Comparison of ENCODE assay signal across 13 cellular contexts in genomic region chr1:1826356-1827088, GRCh38. TPM values are rescaled to one million over a fixed set of nuclear protein-coding genes. Genes with fewer than 3 reads are reported as not detected.
DNase-seq lines count a peak whose midpoint lies in the region; ATAC-seq, FAIRE-seq and TF ChIP-seq lines count a peak whose summit lies in the region.
"Had no signal": no experiment of that assay in that cellular context is flagged by ENCODE, and none has a peak within 500 bp of the region (broad histone marks: within the 10 kb centered on the region; RNA-seq: fewer than 3 reads in every experiment).

No MANE protein-coding gene starts in this region.

- peaks cover 24% of the 10 kb centered on the region for H3K4me1 Mint-ChIP-seq in osteocyte (ENCODE audit: unreplicated experiment)

- peak; percentile 29 for DNase-seq in GM03348 (ENCODE audit: low spot score)
- DNase-seq in NCI-H82 (lab: John Stamatoyannopoulos, UW): peak; percentile 62
- DNase-seq in epithelial cell of esophagus (ENCODE audit: low read depth): peak; percentile 66
- no peak for DNase-seq in osteocyte (ENCODE audit: extremely low spot score, unreplicated experiment)
- DNase-seq in DMS 273 (lab: John Stamatoyannopoulos, UW; ENCODE audit: unreplicated experiment): no peak
- no peak for DNase-seq in D721Med (ENCODE audit: insufficient read length, low spot score)
- DNase-seq: NCI-H1105, OCI-M1 had no signal

- H3K27me3 Mint-ChIP-seq in osteocyte (ENCODE audit: unreplicated experiment): no peaks in the 10 kb centered on the region
- H3K27me3 Mint-ChIP-seq: activated naive CD4-positive, alpha-beta T cell treated with anti-CD3 and anti-CD28 coated beads, Interleukin-2, amount 50 U/mL, for 24 hours had no signal

- no peak overlapping the region for H3K4me3 Mint-ChIP-seq in osteocyte (ENCODE audit: unreplicated experiment)
- H3K4me3 Mint-ChIP-seq: activated naive CD4-positive, alpha-beta T cell treated with anti-CD3 and anti-CD28 coated beads, Interleukin-2, amount 50 U/mL, for 24 hours had no signal

- no peak for FAIRE-seq in D721Med (lab: Jason Lieb, UNC)
- FAIRE-seq: endometrium, TTC549 had no signal

- H3K36me3 Mint-ChIP-seq in osteocyte (ENCODE audit: unreplicated experiment): peaks cover 15% of the 10 kb centered on the region

- TF ChIP-seq CTCF in epithelial cell of esophagus (IDR thresholded peaks at IDR 0.05; ENCODE audit: insufficient read depth, low read depth, low read length, missing control alignments): no peak
- no peak for TF ChIP-seq CTCF in osteocyte (IDR thresholded peaks at IDR 0.05)
- no peak for TF ChIP-seq CTCF in D721Med (IDR thresholded peaks at IDR 0.05; ENCODE audit: insufficient read depth, missing control alignments)

- ATAC-seq in HG03045 (IDR thresholded peaks at IDR 0.05; ENCODE audit: unreplicated experiment): no peak
- ATAC-seq: HCT116 had no signal

- H3K4me3 ChIP-seq in epithelial cell of esophagus (ENCODE audit: low read length): no peak overlapping the region

- peak overlapping the region; percentile 63 for H3K27ac Mint-ChIP-seq in osteocyte (ENCODE audit: unreplicated experiment)

- no peaks in the 10 kb centered on the region for H3K9me3 Mint-ChIP-seq in osteocyte (ENCODE audit: unreplicated experiment)
- H3K9me3 Mint-ChIP-seq: activated naive CD4-positive, alpha-beta T cell treated with anti-CD3 and anti-CD28 coated beads, Interleukin-2, amount 50 U/mL, for 24 hours had no signal

RNA-seq across cellular contexts. Expression of gene NADK, which starts 48.3 kb away (rescaled TPM):
- total RNA-seq in osteocyte: 75.2 and 84.3 TPM in 2 replicates

Comparison
In these comparisons a context has a peak if more than half of its experiments do, and no peak if none do; other contexts are left out.
1. DNase-seq: peak in GM03348 (single experiment), NCI-H82 (single experiment) and epithelial cell of esophagus (single experiment); none in osteocyte (single experiment), DMS 273 (single experiment) and D721Med (single experiment).